ENCODE assay signal across 22 cellular contexts in the genomic region with DNA sequence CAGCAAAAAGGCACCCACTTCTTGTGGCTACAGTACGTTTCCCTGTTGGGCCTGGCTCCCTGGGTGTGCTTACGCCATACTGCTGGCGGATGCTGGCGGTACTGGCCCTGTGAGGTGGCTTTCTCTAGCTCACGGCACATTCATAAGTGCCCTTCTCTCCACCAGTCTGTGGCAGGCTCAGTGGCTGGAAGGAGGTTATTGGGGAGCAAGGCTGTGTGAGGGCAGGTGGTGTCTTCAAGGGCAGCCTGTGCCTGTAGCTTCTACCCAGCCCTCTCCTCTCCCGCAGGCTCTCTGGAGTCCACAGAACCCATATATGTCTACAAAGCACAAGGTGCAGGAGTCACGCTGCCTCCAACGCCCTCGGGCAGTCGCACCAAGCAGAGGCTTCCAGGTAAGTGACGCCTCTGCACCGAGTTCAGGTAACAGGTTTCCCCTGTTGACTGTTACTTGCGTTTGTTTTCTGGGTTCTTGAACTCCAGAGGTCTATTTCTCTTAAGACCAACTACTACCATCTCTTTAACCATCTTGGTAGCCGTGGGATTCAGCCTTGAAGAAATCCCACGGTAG. TPM values are rescaled to one million over a fixed set of nuclear protein-coding genes. Genes with fewer than 3 reads are reported as not detected.
DNase-seq lines count a peak whose midpoint lies in the region; ATAC-seq, FAIRE-seq and TF ChIP-seq lines count a peak whose summit lies in the region.
"Had no signal": no experiment of that assay in that cellular context is flagged by ENCODE, and none has a peak within 500 bp of the region (broad histone marks: within the 10 kb centered on the region; RNA-seq: fewer than 3 reads in every experiment).

No MANE protein-coding gene starts in this region.

- DNase-seq in heart left ventricle (no peak), left cardiac atrium (no peak), endothelial cell of umbilical vein (ENCODE audit: low read depth, low spot score) (no peak), nephron progenitor cell (no peak), upper lobe of right lung (peak; percentile 23), Ammon's horn (ENCODE audit: low spot score) (no peak), SJCRH30 (no peak), germinal center (ENCODE audit: low spot score) (no peak)
- DNase-seq: activated CD4-positive, alpha-beta T cell treated with anti-CD3 and anti-CD28 coated beads for 36 hours; body of pancreas; colonic mucosa; DMS 273 treated with DMSO at 0.1 percent for 48 hours; naive B cell; NCI-H1105 treated with DMSO at 0.1 percent for 48 hours; stimulated activated CD4-positive, alpha-beta T cell treated with anti-CD3 and anti-CD28 coated beads, Interleukin-4, amount 100 ng/mL, for 1 hour had no signal

- TF ChIP-seq CTCF in heart left ventricle (IDR thresholded peaks at IDR 0.05) (no peak), endothelial cell of umbilical vein (IDR thresholded peaks at IDR 0.05; ENCODE audit: extremely low read depth in 1 of 2, insufficient read depth in 1 of 2, low read depth in 1 of 2, low read length in 2 of 2) (no peak), nephron progenitor cell (IDR thresholded peaks at IDR 0.05) (no peak), upper lobe of right lung (IDR thresholded peaks at IDR 0.05) (no peak)

- H3K79me2 ChIP-seq in endothelial cell of umbilical vein (ENCODE audit: control insufficient read depth, insufficient read depth, low read length): no peaks in the 10 kb centered on the region
- H3K79me2 ChIP-seq: parathyroid adenoma had no signal

- no peaks in the 10 kb centered on the region for H3K9me3 Mint-ChIP-seq in nephron progenitor cell
- H3K9me3 Mint-ChIP-seq: activated T-helper 17 cell treated with anti-CD3 and anti-CD28 coated beads, Interleukin-2, amount 50 U/mL, for 72 hours; CD14-positive monocyte; naive B cell; stimulated activated naive CD8-positive, alpha-beta T cell treated with anti-CD3 and anti-CD28 coated beads, Interleukin-15, Interleukin-2, amounts not matched to agents 100 ng/mL and 50 ng/mL, for 24 hours had no signal

- WGBS in heart left ventricle, 4 donors: 72 to 78% (median 76%) methylated on average over 15 of the region's 15 CpGs

- POLR2A ChIA-PET in endothelial cell of umbilical vein (lab: Charles Lee): interaction anchor here (0.7 kb wide), 1 partner anchor 18 kb away, joined by 3 read pairs; no protein-coding TSS in a partner anchor

- H3K4me1 Mint-ChIP-seq in nephron progenitor cell: no peaks in the 10 kb centered on the region

- peaks cover 81% of the 10 kb centered on the region for H3K36me3 Mint-ChIP-seq in nephron progenitor cell (ENCODE audit: low read depth)

- H3K9me1 ChIP-seq in endothelial cell of umbilical vein (replicated peaks; ENCODE audit: control insufficient read depth, extremely low read depth, insufficient read depth, low read length): no peaks in the 10 kb centered on the region

- CTCF ChIA-PET in endothelial cell of umbilical vein (lab: Charles Lee): interaction anchor here (0.6 to 2.9 kb wide), 7 partner anchors 13 to 78 kb away, joined by 3 to 11 read pairs (median 4); a partner anchor contains a TSS

- peak overlapping the region; percentile 64 for H3K4me2 ChIP-seq in endothelial cell of umbilical vein (ENCODE audit: insufficient read depth, low read length)
- H3K4me2 ChIP-seq: smooth muscle cell had no signal

- ATAC-seq in heart left ventricle: peak in 2 of 4 donors; percentile 13 to 33
- ATAC-seq in left cardiac atrium: no peak
- ATAC-seq in upper lobe of right lung: no peak
- ATAC-seq: activated CD4-positive, alpha-beta T cell treated with anti-CD3 and anti-CD28 coated beads for 36 hours; activated T-helper 17 cell treated with anti-CD3 and anti-CD28 coated beads, Interleukin-2, amount 50 U/mL, for 72 hours; body of pancreas had no signal

- H3K36me3 ChIP-seq in heart left ventricle (peaks cover 2 to 98% (median 96%) of the 10 kb centered on the region in 9 donors), endothelial cell of umbilical vein (ENCODE audit: control insufficient read depth in 2 of 2, extremely low read depth in 1 of 2, insufficient read depth in 2 of 2, low read length in 2 of 2) (peaks cover 25 to 59% of the 10 kb centered on the region in 2 experiments), upper lobe of right lung (peaks cover 98% of the 10 kb centered on the region), SJCRH30 (peaks cover 31% of the 10 kb centered on the region)

- H3K27me3 ChIP-seq in heart left ventricle (no peaks in the 10 kb centered on the region), endothelial cell of umbilical vein (ENCODE audit: control insufficient read depth in 2 of 2, insufficient read depth in 2 of 2, low read length in 2 of 2) (no peaks in the 10 kb centered on the region), upper lobe of right lung (no peaks in the 10 kb centered on the region), SJCRH30 (no peaks in the 10 kb centered on the region)
- H3K27me3 ChIP-seq: body of pancreas, colonic mucosa had no signal

- no peak for FAIRE-seq in endothelial cell of umbilical vein (lab: Jason Lieb, UNC)
- FAIRE-seq: endometrium, urothelium cell line had no signal

- peak overlapping the region; percentile 32 for H3K27ac Mint-ChIP-seq in nephron progenitor cell
- H3K27ac Mint-ChIP-seq: activated CD4-positive, alpha-beta T cell treated with anti-CD3 and anti-CD28 coated beads for 36 hours; activated T-helper 17 cell treated with anti-CD3 and anti-CD28 coated beads, Interleukin-2, amount 50 U/mL, for 72 hours; stimulated activated naive CD8-positive, alpha-beta T cell treated with anti-CD3 and anti-CD28 coated beads, Interleukin-15, Interleukin-2, amounts not matched to agents 100 ng/mL and 50 ng/mL, for 24 hours had no signal

- intact Hi-C loops in heart left ventricle (cut with DNase I): loop anchor here in 1 of 10 donors (10.0 kb wide), 1 partner anchor 80 kb away; no protein-coding TSS in a partner anchor
- intact Hi-C loops in left cardiac atrium (cut with DNase I): no loop called here
- intact Hi-C loops in endothelial cell of umbilical vein (cut with micrococcal nuclease): no loop called here
- intact Hi-C loops in upper lobe of right lung (cut with DNase I): no loop called here

- peak overlapping the region in 10 of 12 donors; percentile 24 to 81 (median 60) for H3K27ac ChIP-seq in heart left ventricle
- H3K27ac ChIP-seq in endothelial cell of umbilical vein (ENCODE audit: insufficient read depth, low read depth, low read length): peak overlapping the region; percentile 94
- peak overlapping the region; percentile 24 for H3K27ac ChIP-seq in upper lobe of right lung
- no peak overlapping the region for H3K27ac ChIP-seq in SJCRH30
- H3K27ac ChIP-seq: body of pancreas, colonic mucosa, parathyroid adenoma had no signal

- TF ChIP-seq POLR2A in heart left ventricle (IDR thresholded peaks at IDR 0.05) (no peak), endothelial cell of umbilical vein (IDR thresholded peaks at IDR 0.05; ENCODE audit: low read depth, low read length) (no peak)

- H3K4me3 Mint-ChIP-seq in nephron progenitor cell: no peak overlapping the region
- H3K4me3 Mint-ChIP-seq: activated CD4-positive, alpha-beta T cell treated with anti-CD3 and anti-CD28 coated beads for 36 hours; activated T-helper 17 cell treated with anti-CD3 and anti-CD28 coated beads, Interleukin-2, amount 50 U/mL, for 72 hours; CD14-positive monocyte; naive B cell; stimulated activated naive CD8-positive, alpha-beta T cell treated with anti-CD3 and anti-CD28 coated beads, Interleukin-15, Interleukin-2, amounts not matched to agents 100 ng/mL and 50 ng/mL, for 24 hours had no signal

- peak overlapping the region; percentile 72 for H3K9ac ChIP-seq in endothelial cell of umbilical vein (replicated peaks; ENCODE audit: extremely low read depth, insufficient read depth, low read length)
- H3K9ac ChIP-seq: parathyroid adenoma had no signal

- H2AFZ ChIP-seq in endothelial cell of umbilical vein (ENCODE audit: low read depth, low read length): peak overlapping the region; percentile 41
- H2AFZ ChIP-seq: parathyroid adenoma had no signal

- H3K4me3 ChIP-seq in heart left ventricle (no peak overlapping the region), endothelial cell of umbilical vein (replicated peaks in 1 of 3; ENCODE audit: insufficient read depth in 1 of 3, low read depth in 1 of 3, low read length in 3 of 3) (no peak overlapping the region), upper lobe of right lung (no peak overlapping the region), SJCRH30 (no peak overlapping the region)
- H3K4me3 ChIP-seq: body of pancreas, colonic mucosa, smooth muscle cell had no signal

- no peaks in the 10 kb centered on the region for H4K20me1 ChIP-seq in endothelial cell of umbilical vein (replicated peaks; ENCODE audit: control insufficient read depth, extremely low read depth, insufficient read depth, low read length)

- dilution Hi-C loops in endothelial cell of umbilical vein (cut with MboI; ENCODE audit: extremely low pct_ligation_motif_present, low sequenced_read_pairs): no loop called here

- H3K9me3 ChIP-seq in heart left ventricle (no peaks in the 10 kb centered on the region), endothelial cell of umbilical vein (replicated peaks; ENCODE audit: control insufficient read depth, insufficient read depth, low read length) (no peaks in the 10 kb centered on the region), upper lobe of right lung (no peaks in the 10 kb centered on the region), SJCRH30 (replicated peaks) (no peaks in the 10 kb centered on the region)
- H3K9me3 ChIP-seq: body of pancreas, colonic mucosa had no signal

- H3K4me1 ChIP-seq in heart left ventricle (peaks cover 0 to 30% (median 21%) of the 10 kb centered on the region in 12 donors), endothelial cell of umbilical vein (ENCODE audit: control insufficient read depth, extremely low read depth, insufficient read depth, low read length) (peaks cover 33% of the 10 kb centered on the region), upper lobe of right lung (peaks cover 6% of the 10 kb centered on the region), SJCRH30 (no peaks in the 10 kb centered on the region)
- H3K4me1 ChIP-seq: body of pancreas, colonic mucosa, parathyroid adenoma had no signal

- no TSS peak for BruUV-seq in endothelial cell of umbilical vein (replicated peaks; lab: Mats Ljungman, UMichigan)

- no peaks in the 10 kb centered on the region for H3K27me3 Mint-ChIP-seq in nephron progenitor cell (ENCODE audit: low read depth, poor library complexity)
- H3K27me3 Mint-ChIP-seq: activated CD4-positive, alpha-beta T cell treated with anti-CD3 and anti-CD28 coated beads for 36 hours; activated T-helper 17 cell treated with anti-CD3 and anti-CD28 coated beads, Interleukin-2, amount 50 U/mL, for 72 hours; naive B cell; stimulated activated naive CD8-positive, alpha-beta T cell treated with anti-CD3 and anti-CD28 coated beads, Interleukin-15, Interleukin-2, amounts not matched to agents 100 ng/mL and 50 ng/mL, for 24 hours had no signal

RNA-seq across cellular contexts. Expression of a gene that starts 20.6 kb away (rescaled TPM):
- total RNA-seq in heart left ventricle: 10 to 100 TPM; 14.8 to 52.0 (median 29.8) TPM
- polyA plus RNA-seq in heart left ventricle: 10 to 100 TPM; 29.2 to 31.9 TPM
- total RNA-seq in left cardiac atrium: 10 to 100 TPM; 25.8 to 30.4 TPM
- total RNA-seq in endothelial cell of umbilical vein: 93.8 and 94.6 TPM in 2 replicates
- 104 and 105 TPM in 2 replicates for polyA plus RNA-seq in endothelial cell of umbilical vein
- polyA plus RNA-seq in endothelial cell of umbilical vein (2011; cell fraction: cytosol; rRNA removed): 104 and 121 TPM in 2 replicates
- 84.5 and 85.0 TPM in 2 replicates for polyA plus RNA-seq in endothelial cell of umbilical vein (2011; cell fraction: nucleus; rRNA removed)
- polyA plus RNA-seq in endothelial cell of umbilical vein (2012): 102 and 127 TPM in 2 replicates
- 101 and 108 TPM in 2 replicates for polyA minus RNA-seq in endothelial cell of umbilical vein
- 9.7 TPM for polyA minus RNA-seq in endothelial cell of umbilical vein (2011; cell fraction: cytosol; rRNA and poly(A)+ RNA removed)
- 47.0 and 51.6 TPM in 2 replicates for polyA minus RNA-seq in endothelial cell of umbilical vein (2011; cell fraction: nucleus; rRNA and poly(A)+ RNA removed)
- 38.4 TPM for total RNA-seq in upper lobe of right lung
- 34.2 and 36.4 TPM in 2 replicates for total RNA-seq in SJCRH30 (2014; rRNA removed; shearing (Covaris generic))

RNA-seq across cellular contexts. Expression of a gene that starts 58.8 kb away (rescaled TPM):
- 10 to 100 TPM; 16.4 to 28.5 (median 19.2) TPM for total RNA-seq in heart left ventricle
- 10 to 100 TPM in 1 of 2 donors, 1 to 10 TPM in 1; 7.9 to 17.6 TPM for polyA plus RNA-seq in heart left ventricle
- 10 to 100 TPM; 20.0 to 25.6 TPM for total RNA-seq in left cardiac atrium
- total RNA-seq in endothelial cell of umbilical vein: 22.7 and 26.5 TPM in 2 replicates
- 12.3 and 15.1 TPM in 2 replicates for polyA plus RNA-seq in endothelial cell of umbilical vein
- 17.0 and 17.4 TPM in 2 replicates for polyA plus RNA-seq in endothelial cell of umbilical vein (2011; cell fraction: cytosol; rRNA removed)
- 30.3 and 33.3 TPM in 2 replicates for polyA plus RNA-seq in endothelial cell of umbilical vein (2011; cell fraction: nucleus; rRNA removed)
- polyA plus RNA-seq in endothelial cell of umbilical vein (2012): 28.0 and 30.8 TPM in 2 replicates
- polyA minus RNA-seq in endothelial cell of umbilical vein: 34.4 and 36.9 TPM in 2 replicates
- polyA minus RNA-seq in endothelial cell of umbilical vein (2011; cell fraction: cytosol; rRNA and poly(A)+ RNA removed): 24.3 TPM
- 14.8 and 23.0 TPM in 2 replicates for polyA minus RNA-seq in endothelial cell of umbilical vein (2011; cell fraction: nucleus; rRNA and poly(A)+ RNA removed)
- 27.6 TPM for total RNA-seq in upper lobe of right lung
- 51.7 and 53.2 TPM in 2 replicates for total RNA-seq in SJCRH30 (2014; rRNA removed; shearing (Covaris generic))
